In genomic region chr12:93836616-93837260, GRCh38 we compare ENCODE assay signal across 21 cellular contexts.
DNase-seq lines count a peak whose midpoint lies in the region; ATAC-seq and TF ChIP-seq lines count a peak whose summit lies in the region.
"Had no signal": no experiment of that assay in that cellular context is flagged by ENCODE, and none has a peak within 500 bp of the region (broad histone marks: within the 10 kb centered on the region; RNA-seq: fewer than 3 reads in every experiment).

No MANE protein-coding gene starts in this region.

- peaks cover 2% of the 10 kb centered on the region for H3K27me3 Mint-ChIP-seq in GM23338 (ENCODE audit: insufficient read depth, low read depth, poor library complexity)
- H3K27me3 Mint-ChIP-seq in activated CD8-positive, alpha-beta T cell treated with anti-CD3 and anti-CD28 coated beads for 36 hours, result no peaks in the 10 kb centered on the region
- H3K27me3 Mint-ChIP-seq: T-cell had no signal

- no peak overlapping the region for H3K4me2 ChIP-seq in GM23338

- 75 to 80% methylated on average over 7 of the region's 7 CpGs for WGBS in heart right ventricle, 2 donors
- 38 to 59% (median 52%) methylated on average over 7 of the region's 7 CpGs for WGBS in psoas muscle, 3 donors

- peak overlapping the region; percentile 60 for H3K27ac Mint-ChIP-seq in GM23338
- no peak overlapping the region for H3K27ac Mint-ChIP-seq in activated CD8-positive, alpha-beta T cell treated with anti-CD3 and anti-CD28 coated beads for 36 hours
- H3K27ac Mint-ChIP-seq: T-cell had no signal

- no peak overlapping the region for H3K4me3 Mint-ChIP-seq in GM23338
- H3K4me3 Mint-ChIP-seq in activated CD8-positive, alpha-beta T cell treated with anti-CD3 and anti-CD28 coated beads for 36 hours, result no peak overlapping the region
- H3K4me3 Mint-ChIP-seq: T-cell had no signal

- no peaks in the 10 kb centered on the region for H3K36me3 Mint-ChIP-seq in GM23338 (ENCODE audit: low read depth)
- H3K36me3 Mint-ChIP-seq in activated CD8-positive, alpha-beta T cell treated with anti-CD3 and anti-CD28 coated beads for 36 hours (ENCODE audit: low read depth), result no peaks in the 10 kb centered on the region

- ATAC-seq in GM23338 (no peak), heart right ventricle (peak in 6 of 8 donors; percentile 43 to 70 (median 46)), psoas muscle (peak; percentile 19 to 95 (median 88)), upper lobe of right lung (no peak), GM18502 (IDR thresholded peaks at IDR 0.05; ENCODE audit: poor library complexity, unreplicated experiment) (no peak)
- no peak for ATAC-seq in activated CD8-positive, alpha-beta T cell treated with anti-CD3 and anti-CD28 coated beads for 36 hours
- ATAC-seq: Panc1, T-cell had no signal

- H2AFZ ChIP-seq in GM23338, result no peak overlapping the region

- DNase-seq in EH (ENCODE audit: low read depth) (peak; percentile 44), GM23338 (ENCODE audit: low spot score) (no peak), heart right ventricle (no peak), psoas muscle (no peak), upper lobe of right lung (no peak)
- DNase-seq in activated CD8-positive, alpha-beta T cell treated with anti-CD3 and anti-CD28 coated beads for 36 hours, result no peak
- DNase-seq: BE2C, DMS79 treated with DMSO at 0.1 percent for 48 hours, GOT3, HCEC 1CT, Kasumi-1, NCI-H1048, NCI-H1436, NCI-H1930, NCI-H226, NCI-H524, NCI-H82, SJCRH30, T-cell had no signal

- H3K79me2 ChIP-seq in GM23338 (replicated peaks; ENCODE audit: insufficient read depth), result no peaks in the 10 kb centered on the region

- CTCF ChIA-PET in activated CD8-positive, alpha-beta T cell treated with anti-CD3 and anti-CD28 coated beads for 36 hours (lab: Charles Lee), result no interaction called here

- no peaks in the 10 kb centered on the region for H3K36me3 ChIP-seq in GM23338 (ENCODE audit: insufficient read depth)
- H3K36me3 ChIP-seq in heart right ventricle, result no peaks in the 10 kb centered on the region
- no peaks in the 10 kb centered on the region for H3K36me3 ChIP-seq in psoas muscle (ENCODE audit: insufficient read depth in 1 of 2, low read depth in 1 of 2)
- no peaks in the 10 kb centered on the region for H3K36me3 ChIP-seq in upper lobe of right lung
- H3K36me3 ChIP-seq: BE2C, SJCRH30 had no signal

- H4K20me1 ChIP-seq in GM23338 (replicated peaks; ENCODE audit: insufficient read depth), result no peaks in the 10 kb centered on the region

- peaks cover 10% of the 10 kb centered on the region; the same call in 2 of the 3 replicates for H3K4me1 Mint-ChIP-seq in GM23338
- H3K4me1 Mint-ChIP-seq in activated CD8-positive, alpha-beta T cell treated with anti-CD3 and anti-CD28 coated beads for 36 hours (ENCODE audit: low read depth), result no peaks in the 10 kb centered on the region

- H3K4me3 ChIP-seq in GM23338 (no peak overlapping the region), heart right ventricle (no peak overlapping the region), psoas muscle (no peak overlapping the region), upper lobe of right lung (no peak overlapping the region)
- H3K4me3 ChIP-seq: SJCRH30 had no signal

- H3F3A ChIP-seq in GM23338 (replicated peaks; ENCODE audit: low read depth), result no peaks in the 10 kb centered on the region

- H3K27me3 ChIP-seq in GM23338 (ENCODE audit: insufficient read depth) (no peaks in the 10 kb centered on the region), heart right ventricle (no peaks in the 10 kb centered on the region), psoas muscle (ENCODE audit: insufficient read depth in 3 of 3, low read length in 2 of 3) (no peaks in the 10 kb centered on the region), upper lobe of right lung (no peaks in the 10 kb centered on the region)
- H3K27me3 ChIP-seq: BE2C, SJCRH30 had no signal

- no peaks in the 10 kb centered on the region for H3K9me2 ChIP-seq in GM23338 (ENCODE audit: insufficient read depth)

- no peaks in the 10 kb centered on the region for H3K9me3 Mint-ChIP-seq in GM23338
- no peaks in the 10 kb centered on the region for H3K9me3 Mint-ChIP-seq in activated CD8-positive, alpha-beta T cell treated with anti-CD3 and anti-CD28 coated beads for 36 hours
- H3K9me3 Mint-ChIP-seq: T-cell had no signal

- no peaks in the 10 kb centered on the region for H3K9me3 ChIP-seq in heart right ventricle
- no peaks in the 10 kb centered on the region for H3K9me3 ChIP-seq in psoas muscle
- no peaks in the 10 kb centered on the region for H3K9me3 ChIP-seq in upper lobe of right lung
- H3K9me3 ChIP-seq: BE2C, SJCRH30 had no signal

- intact Hi-C loops in heart right ventricle (cut with DNase I) (loop anchor here in 1 of 10 donors (5.0 kb wide), 1 partner anchor 46 kb away; no protein-coding TSS in a partner anchor), psoas muscle (cut with DNase I) (no loop called here), upper lobe of right lung (cut with DNase I) (no loop called here)
- intact Hi-C loops in activated CD8-positive, alpha-beta T cell treated with anti-CD3 and anti-CD28 coated beads for 36 hours (cut with micrococcal nuclease), result no loop called here

- H3K4me1 ChIP-seq in GM23338 (ENCODE audit: insufficient read depth) (0 out of 2 replicates have a peak, but pooled peaks cover 5% of the 10 kb centered on the region), heart right ventricle (peaks cover 0 to 45% (median 10%) of the 10 kb centered on the region in 9 donors), psoas muscle (peaks cover 4% of the 10 kb centered on the region), upper lobe of right lung (no peaks in the 10 kb centered on the region)
- H3K4me1 ChIP-seq: BE2C had no signal

- no peak overlapping the region for H3K27ac ChIP-seq in GM23338 (ENCODE audit: low read depth)
- H3K27ac ChIP-seq in heart right ventricle, result no peak overlapping the region
- no peak overlapping the region for H3K27ac ChIP-seq in psoas muscle
- no peak overlapping the region for H3K27ac ChIP-seq in upper lobe of right lung
- H3K27ac ChIP-seq: SJCRH30 had no signal

- POLR2A ChIA-PET in activated CD8-positive, alpha-beta T cell treated with anti-CD3 and anti-CD28 coated beads for 36 hours (lab: Charles Lee), result no interaction called here

- TF ChIP-seq CTCF in GM23338 (conservative IDR thresholded peaks at IDR 0.05; ENCODE audit: low read depth in 2 of 2) (no peak), heart right ventricle (IDR thresholded peaks at IDR 0.05) (no peak), psoas muscle (IDR thresholded peaks at IDR 0.05) (no peak), upper lobe of right lung (IDR thresholded peaks at IDR 0.05) (no peak)
- no peak for TF ChIP-seq CTCF in activated CD8-positive, alpha-beta T cell treated with anti-CD3 and anti-CD28 coated beads for 36 hours (IDR thresholded peaks at IDR 0.05)

TF ChIP-seq in GM23338, 12 proteins besides CTCF, POLR2A, EP300 and RAD21:
- no peak for TF ChIP-seq POLR2AphosphoS5 (IDR thresholded peaks at IDR 0.05; ENCODE audit: low read depth)

Comparison
In these comparisons a context has a peak if more than half of its experiments do, and no peak if none do; other contexts are left out.
1. ATAC-seq: peak in heart right ventricle (6 of 8) and psoas muscle (4 of 4); none in GM23338 (single experiment), activated CD8-positive, alpha-beta T cell treated with anti-CD3 and anti-CD28 coated beads for 36 hours (single experiment), upper lobe of right lung (single experiment) and GM18502 (single experiment).